ENCODE assay signal across 12 cellular contexts in genomic region chr5:75340714-75341478, GRCh38. TPM values are rescaled to one million over a fixed set of nuclear protein-coding genes. Genes with fewer than 3 reads are reported as not detected.
DNase-seq lines count a peak whose midpoint lies in the region; ATAC-seq and TF ChIP-seq lines count a peak whose summit lies in the region.
"Had no signal": no experiment of that assay in that cellular context is flagged by ENCODE, and none has a peak within 500 bp of the region (broad histone marks: within the 10 kb centered on the region; RNA-seq: fewer than 3 reads in every experiment).

No MANE protein-coding gene starts in this region.

- H3K9me3 ChIP-seq in Caco-2, result no peaks in the 10 kb centered on the region
- no peaks in the 10 kb centered on the region for H3K9me3 ChIP-seq in HUES6 (ENCODE audit: control insufficient read depth, insufficient read depth, low read depth, low read length)
- no peaks in the 10 kb centered on the region for H3K9me3 ChIP-seq in right atrium auricular region
- H3K9me3 ChIP-seq: sigmoid colon had no signal

- H3K27ac ChIP-seq in HUES6 (ENCODE audit: low read depth, low read length), result no peak overlapping the region
- H3K27ac ChIP-seq in right atrium auricular region, result no peak overlapping the region
- H3K27ac ChIP-seq: sigmoid colon had no signal

- intact Hi-C loops in Caco-2 (cut with micrococcal nuclease; ENCODE audit: unreplicated experiment), result no loop called here

- H3K4me1 ChIP-seq in Caco-2 (peaks cover 19% of the 10 kb centered on the region), HUES6 (ENCODE audit: control insufficient read depth, insufficient read depth, low read length) (peaks cover 15% of the 10 kb centered on the region; the same call in 1 of the 2 replicates), right atrium auricular region (peaks cover 0 to 15% of the 10 kb centered on the region in 2 donors)

- CTCF ChIA-PET in Caco-2 (lab: Charles Lee), result interaction anchor here (0.7 kb wide), 2 partner anchors 11 to 103 kb away, joined by 3 to 5 read pairs; no protein-coding TSS in a partner anchor
- CTCF ChIA-PET in activated naive CD4-positive, alpha-beta T cell treated with anti-CD3 and anti-CD28 coated beads, Interleukin-2, amount 10 ng/mL, durations not matched to agents 7 days and 5 days (lab: Charles Lee), result interaction anchor here (0.7 to 1.1 kb wide), 2 partner anchors 103 to 328 kb away, joined by 3 read pairs; no protein-coding TSS in a partner anchor

- ATAC-seq in GM19455 (IDR thresholded peaks at IDR 0.05; ENCODE audit: unreplicated experiment), result no peak
- ATAC-seq in HG02610 (IDR thresholded peaks at IDR 0.05; ENCODE audit: unreplicated experiment), result no peak

- H3K9ac ChIP-seq in HUES6 (ENCODE audit: low read length), result no peak overlapping the region

- BruUV-seq in Caco-2 (replicated peaks; lab: Mats Ljungman, UMichigan), result no TSS peak

- H3K27ac Mint-ChIP-seq in Caco-2 (ENCODE audit: unreplicated experiment), result no peak overlapping the region
- H3K27ac Mint-ChIP-seq in brain, result peak overlapping the region in 2 of 5 experiments; percentile 53 to 70
- H3K27ac Mint-ChIP-seq in mesothelial cell of epicardium, result peak overlapping the region; percentile 22
- H3K27ac Mint-ChIP-seq in activated naive CD4-positive, alpha-beta T cell treated with anti-CD3 and anti-CD28 coated beads, Interleukin-2, amount 10 ng/mL, durations not matched to agents 7 days and 5 days, result no peak overlapping the region
- H3K27ac Mint-ChIP-seq: activated naive CD8-positive, alpha-beta T cell treated with anti-CD3 and anti-CD28 coated beads, Interleukin-2, amount 10 ng/mL, durations not matched to agents 7 days and 5 days had no signal

- H3K4me1 Mint-ChIP-seq in Caco-2 (ENCODE audit: low read depth, unreplicated experiment) (peaks cover 11% of the 10 kb centered on the region), brain (peaks cover 61% of the 10 kb centered on the region), mesothelial cell of epicardium (peaks cover 42% of the 10 kb centered on the region)
- H3K4me1 Mint-ChIP-seq in activated naive CD4-positive, alpha-beta T cell treated with anti-CD3 and anti-CD28 coated beads, Interleukin-2, amount 10 ng/mL, durations not matched to agents 7 days and 5 days, result peaks cover 35% of the 10 kb centered on the region

- TF ChIP-seq CTCF in Caco-2 (IDR thresholded peaks at IDR 0.05; ENCODE audit: insufficient read depth in 1 of 2, low read depth in 1 of 2, low read length in 1 of 2, severe bottlenecking in 1 of 2, unreplicated experiment in 1 of 2), result no peak
- TF ChIP-seq CTCF in brain (conservative IDR thresholded peaks at IDR 0.05), result no peak
- no peak for TF ChIP-seq CTCF in mesothelial cell of epicardium (IDR thresholded peaks at IDR 0.05; ENCODE audit: unreplicated experiment)
- TF ChIP-seq CTCF in right atrium auricular region (IDR thresholded peaks at IDR 0.05), result no peak

- POLR2A ChIA-PET in Caco-2 (lab: Charles Lee), result interaction anchor here (0.5 kb wide), 1 partner anchor 128 kb away, joined by 3 read pairs; no protein-coding TSS in a partner anchor

- H3K27me3 ChIP-seq in Caco-2 (replicated peaks; ENCODE audit: control insufficient read depth, insufficient read depth, low read length), result no peaks in the 10 kb centered on the region
- H3K27me3 ChIP-seq in HUES6 (ENCODE audit: control insufficient read depth, insufficient read depth, low read length), result no peaks in the 10 kb centered on the region
- H3K27me3 ChIP-seq in right atrium auricular region, result no peaks in the 10 kb centered on the region
- H3K27me3 ChIP-seq: sigmoid colon had no signal

- H3K4me3 Mint-ChIP-seq in Caco-2 (ENCODE audit: unreplicated experiment), result peak overlapping the region; percentile 56
- peak overlapping the region; percentile 60 to 85 (median 78) for H3K4me3 Mint-ChIP-seq in brain
- no peak overlapping the region for H3K4me3 Mint-ChIP-seq in mesothelial cell of epicardium
- H3K4me3 Mint-ChIP-seq in activated naive CD4-positive, alpha-beta T cell treated with anti-CD3 and anti-CD28 coated beads, Interleukin-2, amount 10 ng/mL, durations not matched to agents 7 days and 5 days, result no peak overlapping the region
- H3K4me3 Mint-ChIP-seq: activated naive CD8-positive, alpha-beta T cell treated with anti-CD3 and anti-CD28 coated beads, Interleukin-2, amount 10 ng/mL, durations not matched to agents 7 days and 5 days; immature natural killer cell had no signal

- no peaks in the 10 kb centered on the region for H3K9me3 Mint-ChIP-seq in Caco-2 (ENCODE audit: unreplicated experiment)
- H3K9me3 Mint-ChIP-seq in brain, result no peaks in the 10 kb centered on the region
- no peaks in the 10 kb centered on the region for H3K9me3 Mint-ChIP-seq in mesothelial cell of epicardium
- no peaks in the 10 kb centered on the region for H3K9me3 Mint-ChIP-seq in activated naive CD4-positive, alpha-beta T cell treated with anti-CD3 and anti-CD28 coated beads, Interleukin-2, amount 10 ng/mL, durations not matched to agents 7 days and 5 days
- H3K9me3 Mint-ChIP-seq: activated naive CD8-positive, alpha-beta T cell treated with anti-CD3 and anti-CD28 coated beads, Interleukin-2, amount 10 ng/mL, durations not matched to agents 7 days and 5 days; immature natural killer cell had no signal

- H3K27me3 Mint-ChIP-seq in Caco-2 (ENCODE audit: insufficient read depth, unreplicated experiment), result no peaks in the 10 kb centered on the region
- H3K27me3 Mint-ChIP-seq in brain, result no peaks in the 10 kb centered on the region
- H3K27me3 Mint-ChIP-seq in mesothelial cell of epicardium (ENCODE audit: low read depth), result no peaks in the 10 kb centered on the region
- H3K27me3 Mint-ChIP-seq in activated naive CD4-positive, alpha-beta T cell treated with anti-CD3 and anti-CD28 coated beads, Interleukin-2, amount 10 ng/mL, durations not matched to agents 7 days and 5 days, result no peaks in the 10 kb centered on the region
- H3K27me3 Mint-ChIP-seq: activated naive CD8-positive, alpha-beta T cell treated with anti-CD3 and anti-CD28 coated beads, Interleukin-2, amount 10 ng/mL, durations not matched to agents 7 days and 5 days had no signal

- DNase-seq in Caco-2, result no peak
- no peak for DNase-seq in mesothelial cell of epicardium (ENCODE audit: low spot score in 2 of 2, unreplicated experiment in 2 of 2)
- DNase-seq in activated naive CD4-positive, alpha-beta T cell treated with anti-CD3 and anti-CD28 coated beads, Interleukin-2, amount 10 ng/mL, durations not matched to agents 7 days and 5 days, result no peak
- no peak for DNase-seq in right atrium auricular region (ENCODE audit: low spot score)
- DNase-seq: activated naive CD8-positive, alpha-beta T cell treated with anti-CD3 and anti-CD28 coated beads, Interleukin-2, amount 10 ng/mL, durations not matched to agents 7 days and 5 days; immature natural killer cell; NCI-H1417 treated with DMSO at 0.1 percent for 48 hours; sigmoid colon had no signal

- no peaks in the 10 kb centered on the region; the same call in none of the 2 replicates for H3K36me3 ChIP-seq in Caco-2 (ENCODE audit: control insufficient read depth, insufficient read depth, low read length)
- peaks cover 55% of the 10 kb centered on the region for H3K36me3 ChIP-seq in HUES6 (ENCODE audit: control insufficient read depth, insufficient read depth, low read length)
- H3K36me3 ChIP-seq in right atrium auricular region, result peaks cover 13% of the 10 kb centered on the region

- H3K36me3 Mint-ChIP-seq in Caco-2 (ENCODE audit: insufficient read depth, unreplicated experiment) (peaks cover 62% of the 10 kb centered on the region), brain (peaks cover 49% of the 10 kb centered on the region), mesothelial cell of epicardium (peaks cover 16% of the 10 kb centered on the region)
- peaks cover 39% of the 10 kb centered on the region for H3K36me3 Mint-ChIP-seq in activated naive CD4-positive, alpha-beta T cell treated with anti-CD3 and anti-CD28 coated beads, Interleukin-2, amount 10 ng/mL, durations not matched to agents 7 days and 5 days

- H3K4me3 ChIP-seq in Caco-2 (ENCODE audit: low read depth, low read length), result no peak overlapping the region
- peak overlapping the region; percentile 64; the same call in 1 of the 2 replicates for H3K4me3 ChIP-seq in HUES6 (ENCODE audit: low read depth, low read length)
- H3K4me3 ChIP-seq in right atrium auricular region, result no peak overlapping the region
- H3K4me3 ChIP-seq: sigmoid colon had no signal

RNA-seq across cellular contexts. Expression of gene HMGCR, which starts 3.9 kb away (rescaled TPM):
- 164 and 167 TPM in 2 replicates for total RNA-seq in Caco-2 (2022)
- polyA plus RNA-seq in brain (ENCODE audit: insufficient read depth, low read depth, low replicate concordance), result 23.0 TPM
- 99.6 to 107 TPM (median 106 TPM) in 3 replicates for total RNA-seq in mesothelial cell of epicardium
- total RNA-seq in right atrium auricular region, result 1 to 10 TPM; 5.9 to 7.4 TPM

Comparison
In these comparisons a context has a peak if more than half of its experiments do, and no peak if none do; other contexts are left out.
1. H3K4me3 Mint-ChIP-seq: peak in Caco-2 (single experiment) and brain (5 of 5); none in mesothelial cell of epicardium (single experiment) and activated naive CD4-positive, alpha-beta T cell treated with anti-CD3 and anti-CD28 coated beads, Interleukin-2, amount 10 ng/mL, durations not matched to agents 7 days and 5 days (single experiment).
2. RNA of gene HMGCR, which starts 3.9 kb away (total RNA-seq): 164 to 167 TPM in Caco-2 and 99.6 to 107 TPM in mesothelial cell of epicardium; 5.9 to 7.4 TPM in right atrium auricular region; every median in the first group is over 10 times any median in the second.